In genomic region chr1:195462152-195462551, GRCh38 we compare ENCODE assay signal across 32 cellular contexts.
"Had no signal": no experiment of that assay in that cellular context is flagged by ENCODE, and none has a peak within 500 bp of the region (broad histone marks: within the 10 kb centered on the region; RNA-seq: fewer than 3 reads in every experiment).

No MANE protein-coding gene starts in this region.

- H3K4me3 ChIP-seq: adrenal gland had no signal

- H3K27me3 Mint-ChIP-seq: activated B cell treated with CpG ODN at 0.5 μM for 24 hours; activated CD4-positive, alpha-beta memory T cell treated with anti-CD3 and anti-CD28 coated beads for 36 hours; activated CD4-positive, alpha-beta T cell treated with anti-CD3 and anti-CD28 coated beads, Interleukin-2, amount 10 ng/mL, durations not matched to agents 24 days and 14 days; activated CD8-positive, alpha-beta T cell treated with anti-CD3 and anti-CD28 coated beads for 36 hours; activated naive CD8-positive, alpha-beta T cell treated with anti-CD3 and anti-CD28 coated beads for 36 hours; activated T-helper 17 cell treated with anti-CD3 and anti-CD28 coated beads, Interleukin-2, amount 50 U/mL, for 72 hours; brain had no signal

- H3K9me3 Mint-ChIP-seq: activated B cell treated with CpG ODN at 0.5 μM for 24 hours; activated CD4-positive, alpha-beta memory T cell treated with anti-CD3 and anti-CD28 coated beads for 36 hours; activated CD4-positive, alpha-beta T cell treated with anti-CD3 and anti-CD28 coated beads, Interleukin-2, amount 10 ng/mL, durations not matched to agents 24 days and 14 days; activated CD8-positive, alpha-beta T cell treated with anti-CD3 and anti-CD28 coated beads for 36 hours; activated T-cell treated with anti-CD3 and anti-CD28 coated beads, Interleukin-2, amount 50 U/mL, for 4 hours; activated T-helper 1 cell treated with anti-CD3 and anti-CD28 coated beads, Interleukin-12 subunit alpha, Interleukin-12 subunit beta, Interleukin-2, Interleukin-4 antibody, amounts not matched to agents 30 ng/mL and 10 ng/mL and 1 ng/mL, durations not matched to agents 14 hours and 24 hours and 36 hours; T-helper 1 cell treated with Interleukin-12 subunit alpha and Interleukin-12 subunit beta and Interleukin-4 antibody, amounts not matched to agents 30 μg/mL and 1 μg/mL, for 36 hours; T-helper 2 cell treated with Interferon-gamma antibody and Interleukin-4, amounts not matched to agents 5 μg/mL and 100 μg/mL, for 36 hours had no signal

- H3K36me3 ChIP-seq: adrenal gland had no signal

- H3K27me3 ChIP-seq: adrenal gland had no signal

- H3K4me3 Mint-ChIP-seq: activated B cell treated with CpG ODN at 0.5 μM for 24 hours; activated CD4-positive, alpha-beta memory T cell treated with anti-CD3 and anti-CD28 coated beads for 36 hours; activated CD4-positive, alpha-beta T cell treated with anti-CD3 and anti-CD28 coated beads, Interleukin-2, amount 10 ng/mL, durations not matched to agents 24 days and 14 days; activated CD8-positive, alpha-beta T cell treated with anti-CD3 and anti-CD28 coated beads for 36 hours; activated naive CD4-positive, alpha-beta T cell treated with anti-CD3 and anti-CD28 coated beads for 36 hours; activated naive CD8-positive, alpha-beta T cell treated with anti-CD3 and anti-CD28 coated beads for 36 hours; activated T-cell treated with anti-CD3 and anti-CD28 coated beads, Interleukin-2, amount 50 U/mL, for 4 hours; activated T-cell treated with anti-CD3 and anti-CD28 coated beads, Interleukin-2, amount 50 U/mL, for 72 hours; activated T-helper 1 cell treated with anti-CD3 and anti-CD28 coated beads, Interleukin-12 subunit alpha, Interleukin-12 subunit beta, Interleukin-2, Interleukin-4 antibody, amounts not matched to agents 30 ng/mL and 10 ng/mL and 1 ng/mL, durations not matched to agents 14 hours and 24 hours and 36 hours; activated T-helper 17 cell treated with anti-CD3 and anti-CD28 coated beads, Interleukin-2, amount 50 U/mL, for 72 hours; brain; T-helper 1 cell treated with Interleukin-12 subunit alpha and Interleukin-12 subunit beta and Interleukin-4 antibody, amounts not matched to agents 30 μg/mL and 1 μg/mL, for 36 hours; T-helper 2 cell treated with Interferon-gamma antibody and Interleukin-4, amounts not matched to agents 5 μg/mL and 100 μg/mL, for 36 hours had no signal

- DNase-seq: activated B cell treated with CpG ODN at 0.5 μM for 24 hours; activated CD4-positive, alpha-beta memory T cell treated with anti-CD3 and anti-CD28 coated beads for 36 hours; activated CD4-positive, alpha-beta T cell treated with anti-CD3 and anti-CD28 coated beads for 4 hours; activated CD4-positive, alpha-beta T cell treated with anti-CD3 and anti-CD28 coated beads, Interleukin-2, amount 10 ng/mL, durations not matched to agents 24 days and 14 days; activated CD4-positive, alpha-beta T cell treated with anti-CD3 and anti-CD28 coated beads, Interleukin-2, amount 50 U/mL, for 1 hour; activated CD4-positive, alpha-beta T cell treated with anti-CD3 and anti-CD28 coated beads, Interleukin-2, amount 50 U/mL, for 4 hours; activated CD4-positive, CD25-positive, alpha-beta regulatory T cell treated with anti-CD3 and anti-CD28 coated beads, Interleukin-2, amount 50 U/mL, for 72 hours; activated CD8-positive, alpha-beta memory T cell treated with anti-CD3 and anti-CD28 coated beads, Interleukin-2, amount 50 U/mL, for 4 hours; activated CD8-positive, alpha-beta T cell treated with anti-CD3 and anti-CD28 coated beads for 36 hours; activated effector memory CD4-positive, alpha-beta T cell treated with anti-CD3 and anti-CD28 coated beads, Interleukin-2, amount 50 U/mL, for 16 hours; activated gamma-delta T cell treated with Interleukin-2 at 50 U/mL for 16 hours; activated naive CD4-positive, alpha-beta T cell; activated naive CD4-positive, alpha-beta T cell treated with anti-CD3 and anti-CD28 coated beads for 36 hours; activated naive CD4-positive, alpha-beta T cell treated with anti-CD3 and anti-CD28 coated beads, Interleukin-2, amount 50 U/mL, for 16 hours; activated naive CD8-positive, alpha-beta T cell treated with anti-CD3 and anti-CD28 coated beads for 36 hours; activated T-cell treated with anti-CD3 and anti-CD28 coated beads for 4 hours; activated T-cell treated with anti-CD3 and anti-CD28 coated beads, Interleukin-2, amount 50 U/mL, for 1 hour; activated T-cell treated with anti-CD3 and anti-CD28 coated beads, Interleukin-2, amount 50 U/mL, for 4 hours; activated T-cell treated with anti-CD3 and anti-CD28 coated beads, Interleukin-2, amount 50 U/mL, for 72 hours; adrenal gland; aorta; central memory CD4-positive, alpha-beta T cell; T-helper 1 cell; T-helper 2 cell; T-helper 9 cell had no signal

- H3K27ac ChIP-seq: adrenal gland, VCaP had no signal

- ATAC-seq: activated CD8-positive, alpha-beta T cell treated with anti-CD3 and anti-CD28 coated beads for 36 hours; activated naive CD4-positive, alpha-beta T cell treated with anti-CD3 and anti-CD28 coated beads, Interleukin-2, amount 50 U/mL, for 72 hours; activated T-cell treated with anti-CD3 and anti-CD28 coated beads, Interleukin-2, amount 50 U/mL, for 4 hours; activated T-cell treated with anti-CD3 and anti-CD28 coated beads, Interleukin-2, amount 50 U/mL, for 72 hours; activated T-helper 17 cell treated with anti-CD3 and anti-CD28 coated beads, Interleukin-2, amount 50 U/mL, for 72 hours had no signal

- H3K27ac Mint-ChIP-seq: activated B cell treated with CpG ODN at 0.5 μM for 24 hours; activated CD4-positive, alpha-beta memory T cell treated with anti-CD3 and anti-CD28 coated beads for 36 hours; activated CD4-positive, alpha-beta T cell treated with anti-CD3 and anti-CD28 coated beads, Interleukin-2, amount 10 ng/mL, durations not matched to agents 24 days and 14 days; activated CD8-positive, alpha-beta T cell treated with anti-CD3 and anti-CD28 coated beads for 36 hours; activated naive CD4-positive, alpha-beta T cell treated with anti-CD3 and anti-CD28 coated beads for 36 hours; activated naive CD4-positive, alpha-beta T cell treated with anti-CD3 and anti-CD28 coated beads, Interleukin-2, amount 50 U/mL, for 72 hours; activated naive CD8-positive, alpha-beta T cell treated with anti-CD3 and anti-CD28 coated beads for 36 hours; activated T-cell treated with anti-CD3 and anti-CD28 coated beads, Interleukin-2, amount 50 U/mL, for 72 hours; activated T-helper 1 cell treated with anti-CD3 and anti-CD28 coated beads, Interleukin-12 subunit alpha, Interleukin-12 subunit beta, Interleukin-2, Interleukin-4 antibody, amounts not matched to agents 30 ng/mL and 10 ng/mL and 1 ng/mL, durations not matched to agents 14 hours and 24 hours and 36 hours; activated T-helper 17 cell treated with anti-CD3 and anti-CD28 coated beads, Interleukin-2, amount 50 U/mL, for 72 hours; brain; T-helper 1 cell treated with Interleukin-12 subunit alpha and Interleukin-12 subunit beta and Interleukin-4 antibody, amounts not matched to agents 30 μg/mL and 1 μg/mL, for 36 hours; T-helper 2 cell treated with Interferon-gamma antibody and Interleukin-4, amounts not matched to agents 5 μg/mL and 100 μg/mL, for 36 hours had no signal

- H3K4me1 Mint-ChIP-seq: activated B cell treated with CpG ODN at 0.5 μM for 24 hours; activated CD4-positive, alpha-beta T cell treated with anti-CD3 and anti-CD28 coated beads, Interleukin-2, amount 10 ng/mL, durations not matched to agents 24 days and 14 days; activated naive CD8-positive, alpha-beta T cell treated with anti-CD3 and anti-CD28 coated beads for 36 hours; activated T-helper 17 cell treated with anti-CD3 and anti-CD28 coated beads, Interleukin-2, amount 50 U/mL, for 72 hours; brain had no signal

- H3K4me1 ChIP-seq: adrenal gland had no signal

- H3K9me3 ChIP-seq: adrenal gland had no signal

- H3K36me3 Mint-ChIP-seq: activated CD4-positive, alpha-beta memory T cell treated with anti-CD3 and anti-CD28 coated beads for 36 hours; activated naive CD4-positive, alpha-beta T cell treated with anti-CD3 and anti-CD28 coated beads, Interleukin-2, amount 50 U/mL, for 72 hours; activated naive CD8-positive, alpha-beta T cell treated with anti-CD3 and anti-CD28 coated beads for 36 hours; brain had no signal
